8 cellular contexts compared by ENCODE assay signal in genomic region chr22:30289980-30290313, GRCh38. TPM values are rescaled to one million over a fixed set of nuclear protein-coding genes. Genes with fewer than 3 reads are reported as not detected.
DNase-seq lines count a peak whose midpoint lies in the region; ATAC-seq and TF ChIP-seq lines count a peak whose summit lies in the region.

No MANE protein-coding gene starts in this region.

- no peak for DNase-seq in DND-41
- DNase-seq in suprapubic skin (ENCODE audit: low spot score in 2 of 2): no peak
- no peak for DNase-seq in endothelial cell (ENCODE audit: low spot score)
- no peak for DNase-seq in activated CD4-positive, CD25-positive, alpha-beta regulatory T cell treated with anti-CD3 and anti-CD28 coated beads, Interleukin-2, amount 50 U/mL, for 72 hours
- DNase-seq in stimulated activated CD4-positive, alpha-beta T cell treated with anti-CD3 and anti-CD28 coated beads, Interleukin-15, amount 100 ng/mL, for 24 hours: no peak

- H3K27me3 ChIP-seq in DND-41 (ENCODE audit: insufficient read depth, low read length, poor library complexity) (no peaks in the 10 kb centered on the region), iPS-20b (ENCODE audit: insufficient read depth, low read length) (peaks cover 11% of the 10 kb centered on the region; the same call in 1 of the 2 replicates), suprapubic skin (no peaks in the 10 kb centered on the region)

- TF ChIP-seq CTCF in DND-41 (IDR thresholded peaks at IDR 0.05; ENCODE audit: borderline replicate concordance, extremely low read depth, low read length, poor library complexity, severe bottlenecking) (no peak), suprapubic skin (IDR thresholded peaks at IDR 0.05) (no peak), endothelial cell (IDR thresholded peaks at IDR 0.05; ENCODE audit: unreplicated experiment) (no peak)

- H3K4me3 Mint-ChIP-seq in activated naive CD8-positive, alpha-beta T cell: peak overlapping the region; percentile 88
- no peak overlapping the region for H3K4me3 Mint-ChIP-seq in endothelial cell (ENCODE audit: unreplicated experiment)

- H3K36me3 ChIP-seq in DND-41 (ENCODE audit: insufficient read depth, low read length) (peaks cover 63% of the 10 kb centered on the region), iPS-20b (ENCODE audit: insufficient read depth, low read depth, low read length) (no peaks in the 10 kb centered on the region; the same call in 1 of the 2 replicates), suprapubic skin (peaks cover 49% of the 10 kb centered on the region)

- H3K4me3 ChIP-seq in DND-41 (ENCODE audit: low read depth in 1 of 2, low read length in 2 of 2): peak overlapping the region in 1 of 2 experiments; percentile 89; a peak in 2 of 4 replicates
- peak overlapping the region; percentile 75 for H3K4me3 ChIP-seq in iPS-20b (ENCODE audit: low read length)
- H3K4me3 ChIP-seq in suprapubic skin: peak overlapping the region; percentile 88

- no peaks in the 10 kb centered on the region for H3K9me3 Mint-ChIP-seq in activated naive CD8-positive, alpha-beta T cell (ENCODE audit: low read depth)
- H3K9me3 Mint-ChIP-seq in endothelial cell (ENCODE audit: unreplicated experiment): no peaks in the 10 kb centered on the region

- no peak for TF ChIP-seq EP300 in suprapubic skin (IDR thresholded peaks at IDR 0.05)

- H3K4me1 ChIP-seq in DND-41 (ENCODE audit: insufficient read depth, low read length) (peaks cover 72% of the 10 kb centered on the region), iPS-20b (ENCODE audit: insufficient read depth, low read length) (peaks cover 10% of the 10 kb centered on the region; the same call in 1 of the 2 replicates), suprapubic skin (peaks cover 65% of the 10 kb centered on the region)

- 13% methylated on average over 5 of the region's 12 CpGs for WGBS in suprapubic skin

- H3K9ac ChIP-seq in DND-41 (ENCODE audit: low read depth, low read length) (peak overlapping the region; percentile 83), iPS-20b (ENCODE audit: low read depth, low read length) (peak overlapping the region; percentile 28; the same call in 1 of the 2 replicates)

- H3K9me3 ChIP-seq in DND-41 (ENCODE audit: insufficient read depth, low read length, severe bottlenecking) (no peaks in the 10 kb centered on the region), iPS-20b (ENCODE audit: insufficient read depth, low read depth, low read length) (no peaks in the 10 kb centered on the region), suprapubic skin (no peaks in the 10 kb centered on the region)

- H3K4me1 Mint-ChIP-seq in activated naive CD8-positive, alpha-beta T cell (ENCODE audit: low read depth): peaks cover 31% of the 10 kb centered on the region
- H3K4me1 Mint-ChIP-seq in endothelial cell (ENCODE audit: unreplicated experiment): peaks cover 10% of the 10 kb centered on the region

- ATAC-seq in DND-41 (ENCODE audit: insufficient read depth, low read depth) (peak; percentile 16), HG02840 (IDR thresholded peaks at IDR 0.05; ENCODE audit: low FRiP score, unreplicated experiment) (peak; percentile 9)

- no peak for TF ChIP-seq POLR2A in suprapubic skin (IDR thresholded peaks at IDR 0.05)

- H3K27ac ChIP-seq in DND-41 (ENCODE audit: low read length): peak overlapping the region; percentile 94
- no peak overlapping the region for H3K27ac ChIP-seq in iPS-20b (ENCODE audit: low read length)
- peak overlapping the region; percentile 92 for H3K27ac ChIP-seq in suprapubic skin

- peaks cover 6% of the 10 kb centered on the region for H4K20me1 ChIP-seq in DND-41 (ENCODE audit: insufficient read depth, low read length)

- peak overlapping the region; percentile 46; the same call in 1 of the 2 replicates for H2AFZ ChIP-seq in DND-41 (ENCODE audit: low read depth, low read length)

- H3K27ac Mint-ChIP-seq in activated naive CD8-positive, alpha-beta T cell: no peak overlapping the region
- H3K27ac Mint-ChIP-seq in endothelial cell (ENCODE audit: unreplicated experiment): no peak overlapping the region

- H3K27me3 Mint-ChIP-seq in activated naive CD8-positive, alpha-beta T cell: no peaks in the 10 kb centered on the region
- peaks cover 3% of the 10 kb centered on the region for H3K27me3 Mint-ChIP-seq in endothelial cell (ENCODE audit: unreplicated experiment)

- H3K36me3 Mint-ChIP-seq in activated naive CD8-positive, alpha-beta T cell: no peaks in the 10 kb centered on the region
- H3K36me3 Mint-ChIP-seq in endothelial cell (ENCODE audit: low read depth, unreplicated experiment): peaks cover 17% of the 10 kb centered on the region

- peaks cover 38% of the 10 kb centered on the region for H3K79me2 ChIP-seq in DND-41 (ENCODE audit: insufficient read depth, low read length)

- H3K4me2 ChIP-seq in DND-41 (ENCODE audit: insufficient read depth, low read length): peak overlapping the region; percentile 90

RNA-seq across cellular contexts. Expression of gene CASTOR1, which starts 0.6 kb away (rescaled TPM):
- total RNA-seq in suprapubic skin (10 to 100 TPM; 16.3 to 22.8 (median 20.6) TPM), endothelial cell (ENCODE audit: unreplicated experiment) (17.2 TPM)

RNA-seq across cellular contexts. Expression of gene OSM, which starts 23.3 kb away (rescaled TPM):
- total RNA-seq in suprapubic skin (under 1 TPM in 1 of 4 donors, not detected in 3; 0.34 TPM), endothelial cell (ENCODE audit: unreplicated experiment) (not detected)

RNA-seq across cellular contexts. Expression of gene TBC1D10A, which starts 36.8 kb away (rescaled TPM):
- total RNA-seq in suprapubic skin (10 to 100 TPM; 38.3 to 49.2 (median 43.0) TPM), endothelial cell (ENCODE audit: unreplicated experiment) (7.9 TPM)

RNA-seq across cellular contexts. Expression of gene LIF, which starts 43.4 kb away (rescaled TPM):
- 10 to 100 TPM in 1 of 4 donors, 1 to 10 TPM in 3; 4.2 to 15.3 (median 8.5) TPM for total RNA-seq in suprapubic skin
- 0.23 TPM for total RNA-seq in endothelial cell (ENCODE audit: unreplicated experiment)
